1 cellular context compared by ENCODE assay signal in the genomic region with DNA sequence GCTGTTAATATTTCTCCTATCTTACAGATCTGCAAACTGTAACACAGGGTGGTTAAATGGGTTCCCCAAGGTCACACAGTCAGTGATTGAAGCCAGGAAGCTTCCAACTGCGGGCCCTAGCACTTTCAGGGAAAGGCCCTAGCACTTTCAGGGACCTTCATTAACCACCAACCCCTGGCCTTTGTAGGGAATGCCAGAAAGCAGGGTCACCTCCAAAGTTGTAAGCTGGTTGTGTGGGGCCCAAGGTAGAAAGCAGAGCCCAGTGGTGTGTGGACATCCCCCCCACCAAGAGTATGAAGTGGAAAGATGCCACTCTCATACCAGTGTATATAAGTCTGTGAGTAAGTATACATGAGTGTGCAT.
TF ChIP-seq lines count a peak whose summit lies in the region.

No MANE protein-coding gene starts in this region.

TF ChIP-seq in SK-N-SH, 30 proteins besides CTCF, POLR2A, EP300 and RAD21 (continued from another document):
- TF ChIP-seq RFX5 (IDR thresholded peaks at IDR 0.05; ENCODE audit: low read length) (no peak), EZH2phosphoT487 (IDR thresholded peaks at IDR 0.05; ENCODE audit: borderline replicate concordance, low read depth) (no peak), FOSL2 (IDR thresholded peaks at IDR 0.05; ENCODE audit: borderline replicate concordance, low read depth) (no peak), JUND (IDR thresholded peaks at IDR 0.05) (no peak)
TF ChIP-seq in SK-N-SH: peak in this region for 0.
